8 cellular contexts compared by ENCODE assay signal in the genomic region with DNA sequence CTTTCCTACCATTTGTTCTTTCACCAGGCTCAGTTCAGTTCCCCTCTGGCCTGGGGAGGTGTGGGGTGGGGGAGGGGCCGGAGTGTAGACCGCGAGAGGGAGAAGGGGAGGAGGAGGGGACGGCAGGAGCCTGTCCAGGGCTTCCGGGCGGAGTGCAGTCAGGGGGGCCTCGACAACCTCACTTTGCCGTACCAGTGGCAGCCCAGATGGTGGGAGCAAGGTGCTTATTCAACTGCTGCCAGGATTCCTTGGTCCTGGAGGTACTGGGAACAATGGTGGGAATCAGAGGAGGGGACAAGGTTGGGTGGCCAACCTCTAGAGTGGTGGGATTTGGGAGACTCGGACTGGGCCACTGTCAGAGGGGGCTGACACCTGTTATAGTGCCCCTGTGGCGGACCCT. TPM values are rescaled to one million over a fixed set of nuclear protein-coding genes. Genes with fewer than 3 reads are reported as not detected.
DNase-seq lines count a peak whose midpoint lies in the region; ATAC-seq and FAIRE-seq lines count a peak whose summit lies in the region.

No MANE protein-coding gene starts in this region.

- H3K27me3 ChIP-seq in iPS-20b (ENCODE audit: insufficient read depth, low read length) (peaks cover 11% of the 10 kb centered on the region), small intestine (ENCODE audit: control insufficient read depth in 2 of 2, insufficient read depth in 2 of 2, low read length in 2 of 2) (no peaks in the 10 kb centered on the region)

- no peaks in the 10 kb centered on the region for H3K9me3 ChIP-seq in iPS-20b (ENCODE audit: insufficient read depth, low read depth, low read length)
- no peaks in the 10 kb centered on the region for H3K9me3 ChIP-seq in small intestine (ENCODE audit: control insufficient read depth, low read depth)

- H3K4me3 Mint-ChIP-seq in activated T-helper 17 cell treated with anti-CD3 and anti-CD28 coated beads, Interleukin-2, amount 50 U/mL, for 72 hours, result peak overlapping the region; percentile 64
- H3K4me3 Mint-ChIP-seq in stimulated activated effector memory CD8-positive, alpha-beta T cell treated with anti-CD3 and anti-CD28 coated beads, Interleukin-12 subunit alpha, Interleukin-12 subunit beta, amount 100 ng/mL, for 72 hours, result peak overlapping the region; percentile 65

- no peak overlapping the region for H3K9ac ChIP-seq in iPS-20b (ENCODE audit: low read depth, low read length)

- H3K4me1 ChIP-seq in iPS-20b (ENCODE audit: insufficient read depth, low read length) (peaks cover 5% of the 10 kb centered on the region; the same call in 1 of the 2 replicates), small intestine (ENCODE audit: control insufficient read depth in 2 of 2, insufficient read depth in 1 of 2, low read depth in 1 of 2, low read length in 1 of 2) (peaks cover 0 to 6% of the 10 kb centered on the region in 2 donors)

- no peaks in the 10 kb centered on the region for H3K36me3 ChIP-seq in iPS-20b (ENCODE audit: insufficient read depth, low read depth, low read length)
- H3K36me3 ChIP-seq in small intestine (ENCODE audit: control insufficient read depth in 2 of 2, insufficient read depth in 2 of 2, low read length in 2 of 2), result no peaks in the 10 kb centered on the region

- H3K4me3 ChIP-seq in iPS-20b (ENCODE audit: low read length) (peak overlapping the region; percentile 72), small intestine (ENCODE audit: low read depth in 1 of 2, low read length in 2 of 2) (peak overlapping the region in 1 of 2 donors; percentile 5)

- H3K27ac ChIP-seq in iPS-20b (ENCODE audit: low read length), result no peak overlapping the region
- no peak overlapping the region for H3K27ac ChIP-seq in small intestine (ENCODE audit: low read depth in 1 of 2, low read length in 1 of 2)

- no peak overlapping the region for H3K27ac Mint-ChIP-seq in activated T-helper 17 cell treated with anti-CD3 and anti-CD28 coated beads, Interleukin-2, amount 50 U/mL, for 72 hours
- H3K27ac Mint-ChIP-seq in stimulated activated effector memory CD8-positive, alpha-beta T cell treated with anti-CD3 and anti-CD28 coated beads, Interleukin-12 subunit alpha, Interleukin-12 subunit beta, amount 100 ng/mL, for 72 hours, result peak overlapping the region; percentile 8

- ATAC-seq in activated T-helper 17 cell treated with anti-CD3 and anti-CD28 coated beads, Interleukin-2, amount 50 U/mL, for 72 hours (replicated peaks), result no peak
- ATAC-seq in stimulated activated effector memory CD8-positive, alpha-beta T cell treated with anti-CD3 and anti-CD28 coated beads, Interleukin-12 subunit alpha, Interleukin-12 subunit beta, amount 100 ng/mL, for 72 hours, result no peak

- H3K9me3 Mint-ChIP-seq in activated T-helper 17 cell treated with anti-CD3 and anti-CD28 coated beads, Interleukin-2, amount 50 U/mL, for 72 hours, result no peaks in the 10 kb centered on the region
- no peaks in the 10 kb centered on the region for H3K9me3 Mint-ChIP-seq in stimulated activated effector memory CD8-positive, alpha-beta T cell treated with anti-CD3 and anti-CD28 coated beads, Interleukin-12 subunit alpha, Interleukin-12 subunit beta, amount 100 ng/mL, for 72 hours

- H3K36me3 Mint-ChIP-seq in activated T-helper 17 cell treated with anti-CD3 and anti-CD28 coated beads, Interleukin-2, amount 50 U/mL, for 72 hours (ENCODE audit: low read depth), result no peaks in the 10 kb centered on the region
- H3K36me3 Mint-ChIP-seq in stimulated activated effector memory CD8-positive, alpha-beta T cell treated with anti-CD3 and anti-CD28 coated beads, Interleukin-12 subunit alpha, Interleukin-12 subunit beta, amount 100 ng/mL, for 72 hours, result no peaks in the 10 kb centered on the region

- WGBS in small intestine, 3 donors, result 14 to 42% (median 41%) methylated on average over 10 of the region's 10 CpGs

- peaks cover 5% of the 10 kb centered on the region for H3K4me1 Mint-ChIP-seq in activated T-helper 17 cell treated with anti-CD3 and anti-CD28 coated beads, Interleukin-2, amount 50 U/mL, for 72 hours
- peaks cover 6% of the 10 kb centered on the region for H3K4me1 Mint-ChIP-seq in stimulated activated effector memory CD8-positive, alpha-beta T cell treated with anti-CD3 and anti-CD28 coated beads, Interleukin-12 subunit alpha, Interleukin-12 subunit beta, amount 100 ng/mL, for 72 hours

- DNase-seq in NCI-H748 (lab: John Stamatoyannopoulos, UW; ENCODE audit: unreplicated experiment) (peak; percentile 4), NCI-H748 treated with DMSO at 0.1 percent for 48 hours (lab: John Stamatoyannopoulos, UW) (no peak), small intestine (no peak), epidermal melanocyte (ENCODE audit: insufficient read length, low spot score) (no peak), HT-29 (ENCODE audit: low spot score) (no peak)
- DNase-seq in stimulated activated effector memory CD8-positive, alpha-beta T cell treated with anti-CD3 and anti-CD28 coated beads, Interleukin-12 subunit alpha, Interleukin-12 subunit beta, amount 100 ng/mL, for 72 hours (ENCODE audit: low spot score in 2 of 2), result no peak

- FAIRE-seq in small intestine (lab: Jason Lieb, UNC), result no peak

- H3K27me3 Mint-ChIP-seq in activated T-helper 17 cell treated with anti-CD3 and anti-CD28 coated beads, Interleukin-2, amount 50 U/mL, for 72 hours, result peaks cover 6% of the 10 kb centered on the region

RNA-seq across cellular contexts. Expression of a gene that starts 1.2 kb away (rescaled TPM):
- under 1 TPM; 0.16 to 0.17 TPM for total RNA-seq in activated T-helper 17 cell treated with anti-CD3 and anti-CD28 coated beads, Interleukin-2, amount 50 U/mL, for 72 hours
- 1 to 10 TPM; 1.6 to 9.4 (median 2.2) TPM for polyA plus RNA-seq in small intestine
- total RNA-seq in HT-29 (2014; rRNA removed; shearing (Covaris generic)), result 6.6 and 10.5 TPM in 2 replicates

RNA-seq across cellular contexts. Expression of a gene that starts 12.8 kb away (rescaled TPM):
- total RNA-seq in activated T-helper 17 cell treated with anti-CD3 and anti-CD28 coated beads, Interleukin-2, amount 50 U/mL, for 72 hours, result 10 to 100 TPM; 28.6 to 31.0 TPM
- 10 to 100 TPM in 1 of 3 donors, 1 to 10 TPM in 2; 2.9 to 12.2 (median 5.4) TPM for polyA plus RNA-seq in small intestine
- total RNA-seq in HT-29 (2014; rRNA removed; shearing (Covaris generic)), result 21.4 and 28.4 TPM in 2 replicates

RNA-seq across cellular contexts. Expression of a gene that starts 23.7 kb away (rescaled TPM):
- 1 to 10 TPM; 3.5 to 7.5 TPM for total RNA-seq in activated T-helper 17 cell treated with anti-CD3 and anti-CD28 coated beads, Interleukin-2, amount 50 U/mL, for 72 hours
- polyA plus RNA-seq in small intestine, result 1 to 10 TPM; 1.6 to 7.6 (median 3.8) TPM
- total RNA-seq in HT-29 (2014; rRNA removed; shearing (Covaris generic)), result 2.8 and 5.1 TPM in 2 replicates
